ENCODE assay signal across 1 cellular context in the genomic region with DNA sequence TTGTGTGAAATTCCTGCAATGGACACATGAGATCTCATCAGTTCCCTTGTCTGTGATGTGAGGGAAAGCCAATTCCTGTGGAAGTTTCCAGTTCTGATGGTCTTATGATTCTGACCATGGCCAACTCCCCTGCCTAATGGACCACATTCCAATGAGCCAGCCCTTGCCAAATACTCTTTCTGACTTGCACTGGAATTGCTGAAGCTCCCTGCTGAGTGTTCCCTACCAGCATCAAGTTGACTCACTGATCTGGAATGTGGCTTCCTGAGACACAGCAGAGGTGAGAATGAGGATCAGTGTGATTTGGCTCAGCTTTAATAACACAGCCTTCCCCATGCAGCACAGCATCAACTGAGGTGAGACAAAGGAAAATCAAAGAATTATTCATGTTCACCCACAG.
A peak's percentile ranks its signal among the peaks of the same experiment; 100 is the strongest.
TF ChIP-seq lines count a peak whose summit lies in the region.

No MANE protein-coding gene starts in this region.

TF ChIP-seq in IMR-90, 13 proteins besides CTCF, POLR2A, EP300 and RAD21 (continued from another document):
- no peak for TF ChIP-seq RCOR1 (IDR thresholded peaks at IDR 0.05; ENCODE audit: insufficient replicate concordance, low read length)
- TF ChIP-seq MAZ (IDR thresholded peaks at IDR 0.05; ENCODE audit: borderline replicate concordance, low read depth, low read length) = no peak
- 0 out of 2 replicates have a peak, but pooled peaks have one; percentile 5 for TF ChIP-seq FOS (IDR thresholded peaks at IDR 0.05; ENCODE audit: low read depth, low read length)
- TF ChIP-seq CEBPB (IDR thresholded peaks at IDR 0.05; ENCODE audit: low read depth, low read length) = peak; percentile 62
- TF ChIP-seq SMC3 (IDR thresholded peaks at IDR 0.05; ENCODE audit: low read depth, low read length) = no peak
- TF ChIP-seq MXI1 (IDR thresholded peaks at IDR 0.05; ENCODE audit: borderline replicate concordance, low read depth, low read length) = no peak
